Comparison of ENCODE assay signal across 8 cellular contexts in genomic region chr1:119885903-119886783, GRCh38. TPM values are rescaled to one million over a fixed set of nuclear protein-coding genes. Genes with fewer than 3 reads are reported as not detected.
DNase-seq lines count a peak whose midpoint lies in the region; ATAC-seq and TF ChIP-seq lines count a peak whose summit lies in the region.

No MANE protein-coding gene starts in this region.

- H3K36me3 ChIP-seq in neutrophil, result no peaks in the 10 kb centered on the region

- no peaks in the 10 kb centered on the region for H3K4me1 ChIP-seq in neutrophil (ENCODE audit: control insufficient read depth in 1 of 2, insufficient read depth in 1 of 2, low read depth in 1 of 2, low read length in 1 of 2)

- no peak overlapping the region for H3K4me3 ChIP-seq in neutrophil (ENCODE audit: low read depth in 1 of 2, low read length in 1 of 2)

- no peaks in the 10 kb centered on the region for H3K9me3 ChIP-seq in neutrophil

- peak; percentile 81 for ATAC-seq in esophagus mucosa
- ATAC-seq in HG03571 (IDR thresholded peaks at IDR 0.05; ENCODE audit: unreplicated experiment), result no peak
- no peak for ATAC-seq in GM21526 (IDR thresholded peaks at IDR 0.05; ENCODE audit: low FRiP score, unreplicated experiment)

- H3K27ac ChIP-seq in neutrophil, result no peak overlapping the region

- TF ChIP-seq CTCF in GM12873 (IDR thresholded peaks at IDR 0.05; ENCODE audit: insufficient read depth, low read depth, low read length, missing control alignments) (peak; percentile 84), neutrophil (IDR thresholded peaks at IDR 0.05) (peak; percentile 64)

- H3K27me3 ChIP-seq in neutrophil, result peaks cover 7% of the 10 kb centered on the region

- peak; percentile 50 for DNase-seq in A172 (ENCODE audit: low spot score)
- peak; percentile 51 for DNase-seq in NCI-H69 (lab: John Stamatoyannopoulos, UW)
- DNase-seq in activated CD8-positive, alpha-beta memory T cell treated with anti-CD3 and anti-CD28 coated beads for 48 hours (ENCODE audit: low read depth in 2 of 3, low spot score in 2 of 3), result peak in 2 of 3 experiments; percentile 34 to 53

RNA-seq across cellular contexts. Expression of gene ADAM30, which starts 10.2 kb away (rescaled TPM):
- total RNA-seq in A172 (2014; rRNA removed; shearing (Covaris generic)), result not detected in 2 replicates
- total RNA-seq in esophagus mucosa, result not detected
